ENCODE assay signal across 14 cellular contexts in genomic region chr20:33606114-33606771, GRCh38. TPM values are rescaled to one million over a fixed set of nuclear protein-coding genes. Genes with fewer than 3 reads are reported as not detected.
DNase-seq lines count a peak whose midpoint lies in the region; ATAC-seq and TF ChIP-seq lines count a peak whose summit lies in the region.
"Had no signal": no experiment of that assay in that cellular context is flagged by ENCODE, and none has a peak within 500 bp of the region (broad histone marks: within the 10 kb centered on the region; RNA-seq: fewer than 3 reads in every experiment).

No MANE protein-coding gene starts in this region.

- no peak overlapping the region for H3K9ac ChIP-seq in neural progenitor cell

- DNase-seq in neural progenitor cell (ENCODE audit: low spot score): peak; percentile 11
- DNase-seq in dedifferentiated amniotic fluid mesenchymal stem cell (ENCODE audit: extremely low spot score): no peak
- no peak for DNase-seq in activated CD4-positive, CD25-positive, alpha-beta regulatory T cell treated with anti-CD3 and anti-CD28 coated beads, Interleukin-2, amount 50 U/mL, for 72 hours
- no peak for DNase-seq in SIG-M5 treated with dmso at 0.1 percent for 504 hours (lab: John Stamatoyannopoulos, UW; ENCODE audit: unreplicated experiment)
- no peak for DNase-seq in HEK293T (ENCODE audit: extremely low spot score)
- DNase-seq: activated CD8-positive, alpha-beta memory T cell treated with anti-CD3 and anti-CD28 coated beads, Interleukin-2, amount 50 U/mL, for 4 hours; adrenal gland; CD4-positive, alpha-beta T cell; effector CD4-positive, alpha-beta T cell; NCI-H1092 had no signal

- H3K79me2 ChIP-seq in neural progenitor cell (ENCODE audit: low read depth): no peaks in the 10 kb centered on the region

- no peak overlapping the region for H2AFZ ChIP-seq in neural progenitor cell (replicated peaks)

- H3K9me3 Mint-ChIP-seq in neural progenitor cell: no peaks in the 10 kb centered on the region
- H3K9me3 Mint-ChIP-seq: CD4-positive, alpha-beta T cell; neural crest cell had no signal

- H3K4me3 ChIP-seq in neural progenitor cell: no peak overlapping the region
- H3K4me3 ChIP-seq: adrenal gland had no signal

- POLR2A ChIA-PET in HEK293T (lab: Yijun Ruan, JAX): no interaction called here

- no peaks in the 10 kb centered on the region for H4K20me1 ChIP-seq in neural progenitor cell (ENCODE audit: low read depth)

- H3K36me3 Mint-ChIP-seq in neural progenitor cell: peaks cover 9% of the 10 kb centered on the region

- no peaks in the 10 kb centered on the region for H3K4me1 ChIP-seq in neural progenitor cell
- H3K4me1 ChIP-seq: adrenal gland had no signal

- H3F3A ChIP-seq in neural progenitor cell (ENCODE audit: low read depth): no peaks in the 10 kb centered on the region

- no peaks in the 10 kb centered on the region for H3K27me3 ChIP-seq in neural progenitor cell
- H3K27me3 ChIP-seq: adrenal gland had no signal

- H3K27ac Mint-ChIP-seq in neural progenitor cell: no peak overlapping the region
- H3K27ac Mint-ChIP-seq: CD4-positive, alpha-beta T cell had no signal

- H3K4me1 Mint-ChIP-seq in neural progenitor cell: no peaks in the 10 kb centered on the region

- CTCF ChIA-PET in HEK293T (lab: Yijun Ruan, JAX): no interaction called here

- no peak overlapping the region for H3K4me3 Mint-ChIP-seq in neural progenitor cell
- H3K4me3 Mint-ChIP-seq: CD4-positive, alpha-beta T cell; neural crest cell had no signal

- H3K36me3 ChIP-seq in neural progenitor cell: no peaks in the 10 kb centered on the region

- no peak overlapping the region for H3K4me2 ChIP-seq in neural progenitor cell

- no peak overlapping the region for H3K27ac ChIP-seq in neural progenitor cell
- H3K27ac ChIP-seq: adrenal gland had no signal

- no peaks in the 10 kb centered on the region for H3K9me3 ChIP-seq in neural progenitor cell (ENCODE audit: low read depth)
- H3K9me3 ChIP-seq: adrenal gland had no signal

- no peak for TF ChIP-seq CTCF in neural progenitor cell (IDR thresholded peaks at IDR 0.05)

- peak; percentile 71 for ATAC-seq in GM18511 (IDR thresholded peaks at IDR 0.05; ENCODE audit: unreplicated experiment)
- ATAC-seq in GM21423 (IDR thresholded peaks at IDR 0.05; ENCODE audit: unreplicated experiment): peak; percentile 68
- peak; percentile 52 for ATAC-seq in HG03442 (IDR thresholded peaks at IDR 0.05; ENCODE audit: unreplicated experiment)

- H3K27me3 Mint-ChIP-seq in neural progenitor cell (ENCODE audit: insufficient read depth, low read depth): no peaks in the 10 kb centered on the region
- H3K27me3 Mint-ChIP-seq: CD4-positive, alpha-beta T cell had no signal

TF ChIP-seq in HEK293T, 16 proteins besides CTCF, POLR2A, EP300 and RAD21:
- no peak for TF ChIP-seq HDGF (IDR thresholded peaks at IDR 0.05; ENCODE audit: borderline replicate concordance)
- no peak for TF ChIP-seq SUZ12 (IDR thresholded peaks at IDR 0.05)
- TF ChIP-seq TARDBP (IDR thresholded peaks at IDR 0.05): no peak
- TF ChIP-seq ZNF384 (IDR thresholded peaks at IDR 0.05): no peak
- TF ChIP-seq NFRKB (IDR thresholded peaks at IDR 0.05): no peak
- no peak for TF ChIP-seq BHLHE40 (IDR thresholded peaks at IDR 0.05; ENCODE audit: borderline replicate concordance)
- TF ChIP-seq ARNT (IDR thresholded peaks at IDR 0.05): no peak
- no peak for TF ChIP-seq PKNOX1 (IDR thresholded peaks at IDR 0.05)
- no peak for TF ChIP-seq FOXK2 (IDR thresholded peaks at IDR 0.05)
- TF ChIP-seq FOXM1 (IDR thresholded peaks at IDR 0.05; ENCODE audit: borderline replicate concordance): no peak
- no peak for TF ChIP-seq SP1 (IDR thresholded peaks at IDR 0.05)

RNA-seq across cellular contexts. Expression of gene C20orf144, which starts 55.9 kb away (rescaled TPM):
- total RNA-seq in neural progenitor cell (ENCODE audit: low replicate concordance): 0.53 TPM in 1 of 2 replicates, not detected in the other
